In the genomic region with DNA sequence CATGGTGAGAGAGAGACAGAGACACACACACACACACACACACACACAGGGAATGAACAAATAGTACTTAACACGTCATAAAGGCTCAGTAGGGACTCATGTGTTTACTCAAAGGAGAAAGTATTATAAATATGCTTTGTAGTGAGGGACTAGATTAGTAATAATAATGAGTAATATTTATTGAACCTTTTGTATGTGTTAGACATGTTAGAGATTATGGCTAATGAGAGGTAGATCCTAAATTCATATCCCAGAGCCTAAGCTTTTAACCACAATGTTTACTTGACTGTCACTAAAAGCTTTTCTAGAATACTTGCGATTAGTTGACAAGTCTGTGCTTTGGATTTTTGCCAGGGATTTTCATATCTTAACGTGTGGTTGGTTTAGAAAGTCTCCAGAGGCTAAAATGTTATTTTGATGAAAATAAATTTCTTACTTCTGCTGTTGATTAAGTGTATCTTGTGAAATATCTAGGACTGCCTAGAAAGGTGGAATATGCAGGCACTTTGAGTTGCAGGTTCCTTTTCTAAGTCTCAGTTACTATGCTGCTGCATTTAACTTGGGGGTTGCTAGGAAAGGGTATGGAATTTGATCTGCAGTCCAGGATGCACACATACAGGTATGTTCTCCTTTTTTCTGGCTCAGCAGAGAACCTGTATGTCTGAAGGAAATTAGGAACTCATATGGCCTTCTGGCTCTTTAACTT, we compare ENCODE assay signal across 10 cellular contexts.
DNase-seq lines count a peak whose midpoint lies in the region; TF ChIP-seq lines count a peak whose summit lies in the region.
"Had no signal": no experiment of that assay in that cellular context is flagged by ENCODE, and none has a peak within 500 bp of the region (broad histone marks: within the 10 kb centered on the region; RNA-seq: fewer than 3 reads in every experiment).

No MANE protein-coding gene starts in this region.

- peaks cover 17% of the 10 kb centered on the region; the same call in 1 of the 2 replicates for H3K79me2 ChIP-seq in GM23248 (ENCODE audit: insufficient read depth)
- peaks cover 9% of the 10 kb centered on the region for H3K79me2 ChIP-seq in osteoblast (ENCODE audit: insufficient read depth, low read length)

- H2AFZ ChIP-seq in GM23248 (no peak overlapping the region), osteoblast (ENCODE audit: low read length) (no peak overlapping the region)

- no peak overlapping the region for H3K4me2 ChIP-seq in GM23248 (ENCODE audit: unreplicated experiment)
- H3K4me2 ChIP-seq in osteoblast (ENCODE audit: insufficient read depth, low read length) = no peak overlapping the region

- no peaks in the 10 kb centered on the region for H3K27me3 ChIP-seq in GM23248 (replicated peaks; ENCODE audit: insufficient read depth)
- no peaks in the 10 kb centered on the region for H3K27me3 ChIP-seq in osteoblast (ENCODE audit: insufficient read depth, low read length)
- H3K27me3 ChIP-seq: adrenal gland had no signal

- DNase-seq in GM23248 (peak; percentile 19), NCI-H2107 (lab: John Stamatoyannopoulos, UW) (peak; percentile 14), choroid plexus epithelial cell (ENCODE audit: low read depth) (peak; percentile 92), osteoblast (ENCODE audit: insufficient read length, low spot score, missing footprints) (peak; percentile 44), NK-92 (lab: John Stamatoyannopoulos, UW; ENCODE audit: unreplicated experiment) (no peak), NCI-H524 treated with DMSO at 0.1 percent for 48 hours (lab: John Stamatoyannopoulos, UW) (no peak), GM13977 (ENCODE audit: low spot score) (no peak), T-helper 1 cell (no peak)
- DNase-seq: activated CD4-positive, alpha-beta memory T cell treated with anti-CD3 and anti-CD28 coated beads, Interleukin-2, amount 10 ng/mL, durations not matched to agents 7 days and 5 days; adrenal gland had no signal

- H3K9me3 ChIP-seq in GM23248 (ENCODE audit: low read depth) (no peaks in the 10 kb centered on the region), osteoblast (ENCODE audit: low read depth, low read length) (no peaks in the 10 kb centered on the region)
- H3K9me3 ChIP-seq: adrenal gland had no signal

- H3K36me3 ChIP-seq in GM23248 (ENCODE audit: low read depth) (no peaks in the 10 kb centered on the region), osteoblast (ENCODE audit: insufficient read depth, low read length) (no peaks in the 10 kb centered on the region)

- H3F3A ChIP-seq in GM23248 (ENCODE audit: insufficient read depth) = no peaks in the 10 kb centered on the region

- in situ Hi-C loops in GM23248 (cut with MboI) (no loop called here), GM13977 (cut with MboI; ENCODE audit: low pct_unique_long_range_greater_than_20kb, low sequenced_read_pairs, unreplicated experiment) (no loop called here)

- H3K4me1 ChIP-seq in GM23248 (ENCODE audit: insufficient read depth) (0 out of 2 replicates have a peak, but pooled peaks cover 8% of the 10 kb centered on the region), osteoblast (ENCODE audit: insufficient read depth, low read length) (peaks cover 3% of the 10 kb centered on the region)

- H3K9ac ChIP-seq in GM23248 = no peak overlapping the region

- H3K9me2 ChIP-seq in GM23248 (ENCODE audit: insufficient read depth) = no peaks in the 10 kb centered on the region

- TF ChIP-seq CTCF in choroid plexus epithelial cell (conservative IDR thresholded peaks at IDR 0.05; ENCODE audit: low read depth, low read length) (no peak), osteoblast (IDR thresholded peaks at IDR 0.05; ENCODE audit: extremely low read depth, low read depth, low read length) (no peak), GM13977 (IDR thresholded peaks at IDR 0.05; ENCODE audit: extremely low read depth, insufficient read depth, missing control alignments) (no peak)

- no peaks in the 10 kb centered on the region; the same call in 1 of the 2 replicates for H4K20me1 ChIP-seq in GM23248 (ENCODE audit: insufficient read depth)
- peaks cover 2% of the 10 kb centered on the region for H4K20me1 ChIP-seq in osteoblast (ENCODE audit: insufficient read depth, low read length)

- WGBS in GM23248 (ENCODE audit: low coverage in 1 of 2, low lambda C conversion rate in 2 of 2, missing lambda C conversion rate in 2 of 2), 2 experiments = 51 to 52% methylated on average over 3 of the region's 3 CpGs

- H3K4me3 ChIP-seq in GM23248 = no peak overlapping the region
- no peak overlapping the region for H3K4me3 ChIP-seq in choroid plexus epithelial cell (ENCODE audit: low read depth, low read length)
- H3K4me3 ChIP-seq in osteoblast (ENCODE audit: insufficient read depth, low read length) = no peak overlapping the region
- H3K4me3 ChIP-seq: adrenal gland had no signal

- H3K27ac ChIP-seq in GM23248 = no peak overlapping the region
- no peak overlapping the region for H3K27ac ChIP-seq in osteoblast (ENCODE audit: low read depth, low read length)
- H3K27ac ChIP-seq: adrenal gland had no signal

Comparison
In these comparisons a context has a peak if more than half of its experiments do, and no peak if none do; other contexts are left out.
1. DNase-seq: peak in GM23248 (single experiment), NCI-H2107 (single experiment), choroid plexus epithelial cell (single experiment) and osteoblast (single experiment); none in NK-92 (single experiment), NCI-H524 treated with DMSO at 0.1 percent for 48 hours (single experiment), GM13977 (single experiment) and T-helper 1 cell (0 of 5).